In genomic region chr22:48745842-48746788, GRCh38 we compare ENCODE assay signal across 19 cellular contexts.
DNase-seq lines count a peak whose midpoint lies in the region; ATAC-seq and TF ChIP-seq lines count a peak whose summit lies in the region.
"Had no signal": no experiment of that assay in that cellular context is flagged by ENCODE, and none has a peak within 500 bp of the region (broad histone marks: within the 10 kb centered on the region; RNA-seq: fewer than 3 reads in every experiment).

No MANE protein-coding gene starts in this region.

- DNase-seq in activated effector memory CD4-positive, alpha-beta T cell treated with anti-CD3 and anti-CD28 coated beads, Interleukin-2, amount 50 U/mL, for 16 hours: peak; percentile 55
- no peak for DNase-seq in activated effector memory CD4-positive, alpha-beta T cell treated with Interleukin-2 at 50 U/mL for 16 hours
- DNase-seq in RPMI8226 (peak; percentile 55), lower leg skin (ENCODE audit: low spot score in 2 of 2) (peak; percentile 9 to 72), stomach (peak; percentile 18), NOMO-1 treated with DMSO at 0.1 percent for 48 hours (lab: John Stamatoyannopoulos, UW; ENCODE audit: unreplicated experiment) (no peak)
- DNase-seq: activated CD4-positive, CD25-positive, alpha-beta regulatory T cell; body of pancreas; NCI-H1105; NCI-H2171; NCI-H526; nucleus accumbens; right cardiac atrium; T-helper 9 cell had no signal

- H3K9me3 ChIP-seq in stomach: peaks cover 0 to 5% (median 0%) of the 10 kb centered on the region in 4 donors
- H3K9me3 ChIP-seq: BLaER1, body of pancreas, Caco-2 had no signal

- no peaks in the 10 kb centered on the region for H3K27me3 ChIP-seq in stomach
- H3K27me3 ChIP-seq: BLaER1, body of pancreas had no signal

- no peak overlapping the region for H3K4me3 ChIP-seq in lower leg skin (ENCODE audit: low read depth, poor library complexity, severe bottlenecking)
- H3K4me3 ChIP-seq in stomach: no peak overlapping the region
- H3K4me3 ChIP-seq: BLaER1, body of pancreas had no signal

- H3K27ac ChIP-seq in stomach: no peak overlapping the region
- H3K27ac ChIP-seq: BLaER1, body of pancreas, RWPE1 had no signal

- TF ChIP-seq POLR2A in lower leg skin (IDR thresholded peaks at IDR 0.05): no peak
- TF ChIP-seq POLR2A in stomach (IDR thresholded peaks at IDR 0.05): no peak

- no peaks in the 10 kb centered on the region for H3K36me3 ChIP-seq in stomach
- H3K36me3 ChIP-seq: BLaER1 had no signal

- TF ChIP-seq EP300 in stomach (IDR thresholded peaks at IDR 0.05): no peak

- ATAC-seq in GM18498 (IDR thresholded peaks at IDR 0.05; ENCODE audit: unreplicated experiment) (no peak), HG03442 (IDR thresholded peaks at IDR 0.05; ENCODE audit: unreplicated experiment) (no peak)
- ATAC-seq: body of pancreas, right cardiac atrium had no signal

- intact Hi-C loops in lower leg skin (cut with DNase I; ENCODE audit: low total_unique reads): no loop called here
- intact Hi-C loops in stomach (cut with DNase I; ENCODE audit: low total_unique reads): no loop called here

- WGBS in lower leg skin, 2 donors: 82 to 83% methylated on average over 29 to 32 of the region's 32 CpGs
- WGBS in stomach, 5 donors: 72 to 83% (median 79%) methylated on average over 17 to 32 of the region's 32 CpGs

- H3K4me1 ChIP-seq in stomach: no peaks in the 10 kb centered on the region
- H3K4me1 ChIP-seq: body of pancreas, Caco-2 had no signal

- TF ChIP-seq CTCF in lower leg skin (IDR thresholded peaks at IDR 0.05): no peak
- TF ChIP-seq CTCF in stomach (IDR thresholded peaks at IDR 0.05): no peak

Comparison
In these comparisons a context has a peak if more than half of its experiments do, and no peak if none do; other contexts are left out.
1. DNase-seq: peak in activated effector memory CD4-positive, alpha-beta T cell treated with anti-CD3 and anti-CD28 coated beads, Interleukin-2, amount 50 U/mL, for 16 hours (single experiment), RPMI8226 (single experiment), lower leg skin (2 of 2) and stomach (single experiment); none in activated effector memory CD4-positive, alpha-beta T cell treated with Interleukin-2 at 50 U/mL for 16 hours (single experiment) and NOMO-1 treated with DMSO at 0.1 percent for 48 hours (single experiment).